23 cellular contexts compared by ENCODE assay signal in genomic region chr10:132802694-132803320, GRCh38. TPM values are rescaled to one million over a fixed set of nuclear protein-coding genes. Genes with fewer than 3 reads are reported as not detected.
DNase-seq lines count a peak whose midpoint lies in the region; ATAC-seq, FAIRE-seq and TF ChIP-seq lines count a peak whose summit lies in the region.
"Had no signal": no experiment of that assay in that cellular context is flagged by ENCODE, and none has a peak within 500 bp of the region (broad histone marks: within the 10 kb centered on the region; RNA-seq: fewer than 3 reads in every experiment).

No MANE protein-coding gene starts in this region.

- H3K23ac ChIP-seq in mesendoderm (ENCODE audit: low read length): no peak overlapping the region

- TF ChIP-seq EP300 in Ishikawa (IDR thresholded peaks at IDR 0.05; ENCODE audit: borderline replicate concordance): no peak
- TF ChIP-seq EP300 in K562 (IDR thresholded peaks at IDR 0.05; ENCODE audit: low read length): no peak

- H2BK5ac ChIP-seq in mesendoderm (ENCODE audit: low read length): no peak overlapping the region

- 0% methylated on average over 3 of the region's 16 CpGs for WGBS in K562 (ENCODE audit: insufficient coverage, low coverage, missing lambda C conversion rate)
- WGBS in mesendoderm (ENCODE audit: extremely low coverage, insufficient coverage, low lambda C conversion rate): no CpG with 5 or more reads among the region's 16 CpGs

- H2AFZ ChIP-seq in K562 (ENCODE audit: low read depth, low read length): no peak overlapping the region

- ATAC-seq in K562: peak; percentile 85

- H3K4me3 ChIP-seq in H7 (ENCODE audit: insufficient read depth, low read depth, low read length): no peak overlapping the region
- no peak overlapping the region for H3K4me3 ChIP-seq in K562
- no peak overlapping the region for H3K4me3 ChIP-seq in mesendoderm (ENCODE audit: low read length)
- H3K4me3 ChIP-seq: A549, SJCRH30 had no signal

- H3K79me2 ChIP-seq in K562 (ENCODE audit: control insufficient read depth, insufficient read depth, low read length): no peaks in the 10 kb centered on the region
- no peaks in the 10 kb centered on the region for H3K79me2 ChIP-seq in mesendoderm (ENCODE audit: control insufficient read depth, insufficient read depth, low read length)

- H3K27ac ChIP-seq in K562 (ENCODE audit: extremely low read depth, low read depth, low read length): no peak overlapping the region
- H3K27ac ChIP-seq in mesendoderm (ENCODE audit: low read depth, low read length): no peak overlapping the region
- H3K27ac ChIP-seq: A549, SJCRH30 had no signal

- H4K20me1 ChIP-seq in K562 (replicated peaks; ENCODE audit: control insufficient read depth, insufficient read depth, low read length): no peaks in the 10 kb centered on the region

- in situ Hi-C loops in K562 (cut with MboI): no loop called here

- no peaks in the 10 kb centered on the region for H3K79me1 ChIP-seq in mesendoderm (ENCODE audit: low read length)

- H3K27me3 ChIP-seq in H7 (ENCODE audit: control insufficient read depth, insufficient read depth, low read length) (no peaks in the 10 kb centered on the region), K562 (ENCODE audit: control insufficient read depth in 2 of 2, insufficient read depth in 2 of 2, low read length in 2 of 2) (peaks cover 0 to 23% of the 10 kb centered on the region in 2 experiments; a peak in 2 of 5 replicates), mesendoderm (ENCODE audit: insufficient read depth, low read length, poor library complexity) (no peaks in the 10 kb centered on the region)
- H3K27me3 ChIP-seq: SJCRH30 had no signal

- no peak for TF ChIP-seq POLR2A in K562 (conservative IDR thresholded peaks at IDR 0.05)

- peak; percentile 93 for DNase-seq in H7
- peak in 2 of 4 experiments; percentile 34 for DNase-seq in K562 (ENCODE audit: extremely low read depth in 1 of 4, low spot score in 3 of 4)
- DNase-seq in mesendoderm: peak; percentile 65
- no peak for DNase-seq in GM10248 (ENCODE audit: extremely low spot score)
- DNase-seq in stimulated activated CD4-positive, alpha-beta T cell treated with anti-CD3 and anti-CD28 coated beads, Interleukin-2, amount 100 ng/mL, for 48 hours: no peak
- DNase-seq in NCI-H2029 (lab: John Stamatoyannopoulos, UW): no peak
- DNase-seq: BE2C, DMS53, EL, KBM-7, MM.1S, NCI-H1092 treated with DMSO at 0.1 percent for 48 hours, NCI-H146, NCI-H2081, NCI-H2171 treated with DMSO at 0.1 percent for 48 hours, NCI-H446, NCI-H526, OCI-M1, SJCRH30 had no signal

- no peak overlapping the region for H2BK120ac ChIP-seq in mesendoderm (ENCODE audit: low read depth, low read length)

- H3K56ac ChIP-seq in mesendoderm (ENCODE audit: low read length): no peak overlapping the region

- intact Hi-C loops in K562 (cut with micrococcal nuclease): no loop called here

- H4K8ac ChIP-seq in mesendoderm (ENCODE audit: low read depth, low read length): no peak overlapping the region

- H3K4me1 ChIP-seq in K562 (replicated peaks in 1 of 2; ENCODE audit: control insufficient read depth in 2 of 2, insufficient read depth in 2 of 2, low read length in 2 of 2) (peaks cover 0 to 14% of the 10 kb centered on the region in 2 experiments; a peak in 2 of 5 replicates), mesendoderm (ENCODE audit: control insufficient read depth, low read depth, low read length) (no peaks in the 10 kb centered on the region)
- H3K4me1 ChIP-seq: A549, BE2C, SJCRH30 had no signal

- H3K4me2 ChIP-seq in K562 (ENCODE audit: insufficient read depth, low read length): no peak overlapping the region
- no peak overlapping the region for H3K4me2 ChIP-seq in mesendoderm (ENCODE audit: low read length)
- H3K4me2 ChIP-seq: A549 had no signal

- no peaks in the 10 kb centered on the region for H3K9me1 ChIP-seq in K562 (ENCODE audit: control insufficient read depth, insufficient read depth, low read length)

- peak; percentile 35; the same call in 1 of the 2 replicates for TF ChIP-seq RAD21 in Ishikawa (IDR thresholded peaks at IDR 0.05; ENCODE audit: low read depth)
- TF ChIP-seq RAD21 in K562 (CRISPR knock-in tag; conservative IDR thresholded peaks at IDR 0.05 in 1 of 2, IDR thresholded peaks at IDR 0.05 in 1 of 2): peak in 1 of 2 experiments; percentile 38; a peak in 2 of 4 replicates

- no peak overlapping the region for H3K18ac ChIP-seq in mesendoderm (ENCODE audit: low read length)

- BruUV-seq in K562 (replicated peaks; lab: Mats Ljungman, UMichigan): no TSS peak

- no peak overlapping the region for H3K9ac ChIP-seq in K562 (ENCODE audit: insufficient read depth in 1 of 2, low read depth in 2 of 2, low read length in 2 of 2)
- H3K9ac ChIP-seq in mesendoderm (ENCODE audit: low read length): no peak overlapping the region

- H3K36me3 ChIP-seq in H7 (replicated peaks; ENCODE audit: control insufficient read depth, insufficient read depth, low read length) (no peaks in the 10 kb centered on the region), K562 (ENCODE audit: control insufficient read depth, insufficient read depth, low read length) (no peaks in the 10 kb centered on the region), mesendoderm (ENCODE audit: control insufficient read depth, insufficient read depth, low read length) (no peaks in the 10 kb centered on the region)
- H3K36me3 ChIP-seq: BE2C, SJCRH30 had no signal

- CTCF ChIA-PET in K562 (lab: Yijun Ruan, JAX; ENCODE audit: low intra/inter-chr PET ratio): interaction anchor here (0.7 kb wide), 1 partner anchor 695 kb away, joined by 3 read pairs; no protein-coding TSS in a partner anchor
- CTCF ChIA-PET in GM10248 (lab: Yijun Ruan, JAX): no interaction called here

- no peak overlapping the region for H2AK5ac ChIP-seq in mesendoderm (ENCODE audit: low read length)

- H4K5ac ChIP-seq in mesendoderm (ENCODE audit: low read length): no peak overlapping the region

- H3K9me3 ChIP-seq in K562 (replicated peaks; ENCODE audit: control insufficient read depth, insufficient read depth, low read depth, low read length): no peaks in the 10 kb centered on the region
- H3K9me3 ChIP-seq: BE2C, SJCRH30 had no signal

- TF ChIP-seq CTCF in K562 (IDR thresholded peaks at IDR 0.05 in 2 of 3, conservative IDR thresholded peaks at IDR 0.05 in 1 of 3; ENCODE audit: insufficient read depth in 2 of 3, low read depth in 1 of 3, low read length in 3 of 3): peak; percentile 31 to 40 (median 34); a peak in 5 of 6 replicates
- no peak for TF ChIP-seq CTCF in GM10248 (IDR thresholded peaks at IDR 0.05; ENCODE audit: control extremely low read depth, extremely low read depth, low read depth, missing control alignments)

- POLR2A ChIA-PET in K562 (lab: Yijun Ruan, JAX) (interaction anchor here (0.5 to 0.7 kb wide), 3 partner anchors 48 to 782 kb away, joined by 3 read pairs; no protein-coding TSS in a partner anchor), GM10248 (lab: Yijun Ruan, JAX) (no interaction called here)

- FAIRE-seq in K562 (lab: Jason Lieb, UNC): no peak
- FAIRE-seq: A549, D721Med, RCC 7860 had no signal

- no peak overlapping the region for H2BK15ac ChIP-seq in mesendoderm (replicated peaks; ENCODE audit: low read depth)

- H3K4ac ChIP-seq in mesendoderm (ENCODE audit: low read depth, low read length): no peak overlapping the region

TF ChIP-seq in Ishikawa, 13 proteins besides CTCF, POLR2A, EP300 and RAD21 (continues in another document):
- TF ChIP-seq CREB1 (IDR thresholded peaks at IDR 0.05; ENCODE audit: low read depth) (no peak), CEBPB (IDR thresholded peaks at IDR 0.05) (no peak), TEAD4 (IDR thresholded peaks at IDR 0.05) (no peak)

TF ChIP-seq in K562, 482 proteins besides CTCF, POLR2A, EP300 and RAD21 (continues in another document):
- TF ChIP-seq HDGF (IDR thresholded peaks at IDR 0.05): no peak
- TF ChIP-seq PPARD (CRISPR knock-in tag; IDR thresholded peaks at IDR 0.05): no peak
- no peak for TF ChIP-seq NCOA6 (IDR thresholded peaks at IDR 0.05)
- no peak for TF ChIP-seq HOMEZ (CRISPR knock-in tag; IDR thresholded peaks at IDR 0.05)

RNA-seq across cellular contexts. Expression of gene NKX6-2, which starts 16.9 kb away (rescaled TPM):
- 0.26 and 0.38 TPM in 2 replicates for total RNA-seq in H7 (2014; rRNA removed; shearing (Covaris generic))
- total RNA-seq in K562 (2011; cell fraction: chromatin; rRNA removed; ENCODE audit: low replicate concordance): not detected in 2 replicates
- total RNA-seq in K562 (2011; cell fraction: nucleolus; rRNA removed): not detected in 2 replicates
- total RNA-seq in K562 (2011; cell fraction: nucleoplasm; rRNA removed): not detected in 2 replicates
- not detected in 2 replicates for total RNA-seq in K562 (2014; rRNA removed)
- total RNA-seq in K562 (2014; rRNA removed; fragmentation: Illumina TruSeq; extraction: Trizol): not detected in 2 replicates
- not detected in 2 replicates for total RNA-seq in K562 (2015; rRNA removed; fragmentation: Illumina TruSeq; extraction: Trizol)
- not detected in 2 replicates for total RNA-seq in K562 (2021)
- not detected in 2 replicates for polyA plus RNA-seq in K562 (2011; rRNA removed)
- not detected in 2 replicates for polyA plus RNA-seq in K562 (2011; cell fraction: cytosol; rRNA removed)
- polyA plus RNA-seq in K562 (2011; cell fraction: nucleus; rRNA removed): not detected in 2 replicates
- 0.32 and 0.98 TPM in 2 replicates for polyA plus RNA-seq in K562 (2012)
- not detected in 2 replicates for polyA plus RNA-seq in K562 (2014; fragmentation: Illumina TruSeq; extraction: Trizol)
- polyA plus RNA-seq in K562 (2014; fragmentation: Nextera tagmentation; extraction: Ambion mirVana): 1 to 10 TPM; 1.0 to 1.6 TPM
- not detected in 2 replicates for polyA plus RNA-seq in K562 (2014; rRNA removed)
- polyA minus RNA-seq in K562 (2011; rRNA and poly(A)+ RNA removed): not detected in 2 replicates
- polyA minus RNA-seq in K562 (2011; cell fraction: cytosol; rRNA and poly(A)+ RNA removed): not detected in 2 replicates
- polyA minus RNA-seq in K562 (2011; cell fraction: nucleus; rRNA and poly(A)+ RNA removed): not detected in 2 replicates
- not detected for polyA plus RNA-seq in mesendoderm (2013, experiment 1 of 2)
- 0.01 TPM for polyA plus RNA-seq in mesendoderm (2013, experiment 2 of 2)
- total RNA-seq: SJCRH30 had no signal
- polyA plus RNA-seq: A549 had no signal

Comparison
In these comparisons a context has a peak if more than half of its experiments do, and no peak if none do; other contexts are left out.
1. DNase-seq: peak in H7 (single experiment) and mesendoderm (single experiment); none in GM10248 (single experiment), stimulated activated CD4-positive, alpha-beta T cell treated with anti-CD3 and anti-CD28 coated beads, Interleukin-2, amount 100 ng/mL, for 48 hours (0 of 2) and NCI-H2029 (single experiment).